9 cellular contexts compared by ENCODE assay signal in genomic region chr17:67829331-67829730, GRCh38.
A peak's percentile ranks its signal among the peaks of the same experiment; 100 is the strongest.
DNase-seq lines count a peak whose midpoint lies in the region; ATAC-seq and TF ChIP-seq lines count a peak whose summit lies in the region.
"Had no signal": no experiment of that assay in that cellular context is flagged by ENCODE, and none has a peak within 500 bp of the region (broad histone marks: within the 10 kb centered on the region; RNA-seq: fewer than 3 reads in every experiment).

No MANE protein-coding gene starts in this region.

- peak overlapping the region; percentile 41 for H3K27ac ChIP-seq in HUES48 (ENCODE audit: low read depth, low read length)

- DNase-seq in activated CD4-positive, alpha-beta T cell treated with anti-CD3 and anti-CD28 coated beads, Interleukin-2, amount 50 U/mL, for 1 hour = peak; percentile 22
- DNase-seq in epithelial cell of esophagus (ENCODE audit: low read depth) (peak; percentile 54), DMS53 (lab: John Stamatoyannopoulos, UW) (no peak), LoVo (ENCODE audit: low spot score) (no peak), epidermal melanocyte (ENCODE audit: insufficient read length, low spot score) (no peak)
- peak; percentile 52 for DNase-seq in stimulated activated CD8-positive, alpha-beta memory T cell treated with anti-CD3 and anti-CD28 coated beads, Interleukin-4, amount 100 ng/mL, for 48 hours

- H3K4me1 ChIP-seq in HUES48 (ENCODE audit: control insufficient read depth, insufficient read depth, low read length) = peaks cover 25% of the 10 kb centered on the region

- TF ChIP-seq CTCF in epithelial cell of esophagus (IDR thresholded peaks at IDR 0.05; ENCODE audit: insufficient read depth, low read depth, low read length, missing control alignments) = no peak

- no peaks in the 10 kb centered on the region for H3K9me3 ChIP-seq in HUES48 (ENCODE audit: control insufficient read depth, insufficient read depth, low read length)

- no peak for ATAC-seq in GM19397 (IDR thresholded peaks at IDR 0.05; ENCODE audit: unreplicated experiment)
- ATAC-seq: K562 had no signal

- H3K27me3 ChIP-seq in HUES48 (ENCODE audit: control insufficient read depth, insufficient read depth, low read length) = no peaks in the 10 kb centered on the region

- peak overlapping the region; percentile 38 for H3K4me3 ChIP-seq in HUES48 (ENCODE audit: low read depth, low read length)
- H3K4me3 ChIP-seq in epithelial cell of esophagus (ENCODE audit: low read length) = no peak overlapping the region
- H3K4me3 ChIP-seq: K562 had no signal

- no peaks in the 10 kb centered on the region for H3K36me3 ChIP-seq in HUES48 (ENCODE audit: control insufficient read depth, insufficient read depth, low read length)

- H3K9ac ChIP-seq in HUES48 (ENCODE audit: low read depth, low read length) = no peak overlapping the region

Comparison
In these comparisons a context has a peak if more than half of its experiments do, and no peak if none do; other contexts are left out.
1. DNase-seq: peak in activated CD4-positive, alpha-beta T cell treated with anti-CD3 and anti-CD28 coated beads, Interleukin-2, amount 50 U/mL, for 1 hour (single experiment), epithelial cell of esophagus (single experiment) and stimulated activated CD8-positive, alpha-beta memory T cell treated with anti-CD3 and anti-CD28 coated beads, Interleukin-4, amount 100 ng/mL, for 48 hours (single experiment); none in DMS53 (single experiment), LoVo (single experiment) and epidermal melanocyte (single experiment).